32 cellular contexts compared by ENCODE assay signal in genomic region chr2:44895061-44895460, GRCh38. TPM values are rescaled to one million over a fixed set of nuclear protein-coding genes. Genes with fewer than 3 reads are reported as not detected.
"Had no signal": no experiment of that assay in that cellular context is flagged by ENCODE, and none has a peak within 500 bp of the region (broad histone marks: within the 10 kb centered on the region; RNA-seq: fewer than 3 reads in every experiment).

No MANE protein-coding gene starts in this region.

- H3K79me2 ChIP-seq: hepatocyte had no signal

- DNase-seq: activated CD4-positive, alpha-beta T cell treated with anti-CD3 and anti-CD28 coated beads for 36 hours; activated CD4-positive, CD25-positive, alpha-beta regulatory T cell; activated CD8-positive, alpha-beta memory T cell treated with anti-CD3 and anti-CD28 coated beads, Interleukin-2, amount 10 ng/mL, durations not matched to agents 7 days and 5 days; activated CD8-positive, alpha-beta T cell treated with anti-CD3 and anti-CD28 coated beads, Interleukin-2, amount 10 ng/mL, durations not matched to agents 7 days and 5 days; activated naive CD8-positive, alpha-beta T cell treated with anti-CD3 and anti-CD28 coated beads, Interleukin-2, amount 50 U/mL, for 24 hours; activated T-cell treated with anti-CD3 and anti-CD28 coated beads, Interleukin-2, amount 50 U/mL, for 48 hours; amygdala; endodermal cell; kidney; naive thymus-derived CD4-positive, alpha-beta T cell; pancreas; stimulated activated CD4-positive, alpha-beta T cell treated with anti-CD3 and anti-CD28 coated beads, Interleukin-12 subunit alpha, Interleukin-12 subunit beta, amount 100 ng/mL, for 4 hours; stimulated activated CD4-positive, alpha-beta T cell treated with anti-CD3 and anti-CD28 coated beads, Interleukin-4, amount 100 ng/mL, for 1 hour; stimulated activated naive CD8-positive, alpha-beta T cell treated with anti-CD3 and anti-CD28 coated beads, Interleukin-15, amount 100 ng/mL, for 72 hours; T-helper 1 cell; thyroid gland; upper lobe of right lung had no signal

- FAIRE-seq: bronchial epithelial cell, kidney, pancreas had no signal

- H3K9me3 ChIP-seq: gastroesophageal sphincter, pancreas, prostate gland, thyroid gland, upper lobe of right lung had no signal

- H3K4me1 ChIP-seq: gastroesophageal sphincter, pancreas, prostate gland, right atrium auricular region, thyroid gland, upper lobe of right lung had no signal

- H3K27ac ChIP-seq: gastroesophageal sphincter, hepatocyte, pancreas, prostate gland, right atrium auricular region, thyroid gland, upper lobe of right lung had no signal

- H3K27ac Mint-ChIP-seq: activated CD4-positive, alpha-beta T cell treated with anti-CD3 and anti-CD28 coated beads for 36 hours; activated CD8-positive, alpha-beta memory T cell treated with anti-CD3 and anti-CD28 coated beads, Interleukin-2, amount 10 ng/mL, durations not matched to agents 7 days and 5 days; activated CD8-positive, alpha-beta T cell treated with anti-CD3 and anti-CD28 coated beads, Interleukin-2, amount 10 ng/mL, durations not matched to agents 7 days and 5 days; activated naive CD4-positive, alpha-beta T cell treated with anti-CD3 and anti-CD28 coated beads, Interleukin-2, amount 50 U/mL, for 24 hours; activated naive CD8-positive, alpha-beta T cell treated with anti-CD3 and anti-CD28 coated beads, Interleukin-2, amount 50 U/mL, for 24 hours; dendritic cell treated with granulocyte-macrophage colony-stimulating factor and Interleukin-4, amounts not matched to agents 40 ng/mL and 50 ng/mL, for 4 days; endodermal cell; mesothelial cell of epicardium; naive thymus-derived CD4-positive, alpha-beta T cell; stimulated activated naive CD8-positive, alpha-beta T cell treated with anti-CD3 and anti-CD28 coated beads, Interleukin-15, amount 100 ng/mL, for 72 hours; T-helper 2 cell treated with Interferon-gamma antibody and Interleukin-4, amounts not matched to agents 5 μg/mL and 100 μg/mL, for 36 hours had no signal

- H3K4me1 Mint-ChIP-seq: activated naive CD4-positive, alpha-beta T cell treated with anti-CD3 and anti-CD28 coated beads, Interleukin-2, amount 50 U/mL, for 24 hours; central memory CD8-positive, alpha-beta T cell; mesothelial cell of epicardium; stimulated activated naive CD8-positive, alpha-beta T cell treated with anti-CD3 and anti-CD28 coated beads, Interleukin-15, amount 100 ng/mL, for 72 hours had no signal

- H2AFZ ChIP-seq: hepatocyte had no signal

- H3K4me3 ChIP-seq: gastroesophageal sphincter, hepatocyte, pancreas, prostate gland, right atrium auricular region, thyroid gland, upper lobe of right lung had no signal

- H3K36me3 Mint-ChIP-seq: mesothelial cell of epicardium; stimulated activated effector memory CD8-positive, alpha-beta T cell treated with anti-CD3 and anti-CD28 coated beads, Interleukin-12 subunit alpha, Interleukin-12 subunit beta, amount 100 ng/mL, for 72 hours had no signal

- H3K36me3 ChIP-seq: gastroesophageal sphincter, pancreas, prostate gland, right atrium auricular region, thyroid gland, upper lobe of right lung had no signal

- H3K4me3 Mint-ChIP-seq: activated CD4-positive, alpha-beta T cell treated with anti-CD3 and anti-CD28 coated beads for 36 hours; activated CD8-positive, alpha-beta memory T cell treated with anti-CD3 and anti-CD28 coated beads, Interleukin-2, amount 10 ng/mL, durations not matched to agents 7 days and 5 days; activated CD8-positive, alpha-beta T cell treated with anti-CD3 and anti-CD28 coated beads, Interleukin-2, amount 10 ng/mL, durations not matched to agents 7 days and 5 days; activated naive CD4-positive, alpha-beta T cell treated with anti-CD3 and anti-CD28 coated beads, Interleukin-2, amount 50 U/mL, for 24 hours; activated naive CD8-positive, alpha-beta T cell treated with anti-CD3 and anti-CD28 coated beads, Interleukin-2, amount 50 U/mL, for 24 hours; central memory CD8-positive, alpha-beta T cell; dendritic cell treated with granulocyte-macrophage colony-stimulating factor and Interleukin-4, amounts not matched to agents 40 ng/mL and 50 ng/mL, for 4 days; endodermal cell; mesothelial cell of epicardium; naive thymus-derived CD4-positive, alpha-beta T cell; stimulated activated naive CD8-positive, alpha-beta T cell treated with anti-CD3 and anti-CD28 coated beads, Interleukin-15, amount 100 ng/mL, for 72 hours; T-helper 2 cell treated with Interferon-gamma antibody and Interleukin-4, amounts not matched to agents 5 μg/mL and 100 μg/mL, for 36 hours had no signal

- H3K4me2 ChIP-seq: hepatocyte had no signal

- ATAC-seq: activated CD8-positive, alpha-beta memory T cell treated with anti-CD3 and anti-CD28 coated beads, Interleukin-2, amount 10 ng/mL, durations not matched to agents 7 days and 5 days; activated CD8-positive, alpha-beta T cell treated with anti-CD3 and anti-CD28 coated beads, Interleukin-2, amount 10 ng/mL, durations not matched to agents 7 days and 5 days; activated naive CD8-positive, alpha-beta T cell treated with anti-CD3 and anti-CD28 coated beads, Interleukin-2, amount 50 U/mL, for 24 hours; esophagus mucosa; gastroesophageal sphincter; naive thymus-derived CD4-positive, alpha-beta T cell; pancreas; stimulated activated naive CD8-positive, alpha-beta T cell treated with anti-CD3 and anti-CD28 coated beads, Interleukin-15, amount 100 ng/mL, for 72 hours; upper lobe of right lung had no signal

- H3K27me3 ChIP-seq: pancreas, right atrium auricular region, thyroid gland had no signal

RNA-seq across cellular contexts. Expression of gene SIX3, which starts 46.4 kb away (rescaled TPM):
- total RNA-seq: activated CD4-positive, alpha-beta T cell treated with anti-CD3 and anti-CD28 coated beads for 36 hours; bronchial epithelial cell; esophagus mucosa; fibroblast of villous mesenchyme; hepatocyte; lower leg skin; mesothelial cell of epicardium; naive thymus-derived CD4-positive, alpha-beta T cell; prostate gland; right atrium auricular region; skeletal muscle tissue; thyroid gland; upper lobe of right lung had no signal
- polyA plus RNA-seq: hepatocyte; naive thymus-derived CD4-positive, alpha-beta T cell had no signal
